ENCODE assay signal across 7 cellular contexts in genomic region chr6:149938571-149939462, GRCh38. TPM values are rescaled to one million over a fixed set of nuclear protein-coding genes. Genes with fewer than 3 reads are reported as not detected.
DNase-seq lines count a peak whose midpoint lies in the region; ATAC-seq and TF ChIP-seq lines count a peak whose summit lies in the region.

No MANE protein-coding gene starts in this region.

- H3K9me3 Mint-ChIP-seq in HFFc6: no peaks in the 10 kb centered on the region
- no peaks in the 10 kb centered on the region for H3K9me3 Mint-ChIP-seq in activated naive CD8-positive, alpha-beta T cell treated with anti-CD3 and anti-CD28 coated beads, Interleukin-2, amount 50 U/mL, for 24 hours

- H3K4me1 ChIP-seq in suprapubic skin: peaks cover 29% of the 10 kb centered on the region

- peak overlapping the region; percentile 80 for H3K27ac Mint-ChIP-seq in HFFc6
- H3K27ac Mint-ChIP-seq in activated naive CD8-positive, alpha-beta T cell treated with anti-CD3 and anti-CD28 coated beads, Interleukin-2, amount 50 U/mL, for 24 hours: no peak overlapping the region

- no peaks in the 10 kb centered on the region for H3K36me3 Mint-ChIP-seq in HFFc6 (ENCODE audit: low read depth)
- H3K36me3 Mint-ChIP-seq in activated naive CD8-positive, alpha-beta T cell treated with anti-CD3 and anti-CD28 coated beads, Interleukin-2, amount 50 U/mL, for 24 hours (ENCODE audit: low read depth): no peaks in the 10 kb centered on the region

- no peaks in the 10 kb centered on the region for H3K9me3 ChIP-seq in suprapubic skin

- H3K4me1 Mint-ChIP-seq in HFFc6 (ENCODE audit: low read depth): peaks cover 45% of the 10 kb centered on the region
- peaks cover 42% of the 10 kb centered on the region for H3K4me1 Mint-ChIP-seq in activated naive CD8-positive, alpha-beta T cell treated with anti-CD3 and anti-CD28 coated beads, Interleukin-2, amount 50 U/mL, for 24 hours

- 1% methylated on average over 33 of the region's 59 CpGs for WGBS in suprapubic skin

- H3K27me3 ChIP-seq in suprapubic skin: peaks cover 83% of the 10 kb centered on the region

- TF ChIP-seq CTCF in HFFc6 (IDR thresholded peaks at IDR 0.05) (no peak), suprapubic skin (IDR thresholded peaks at IDR 0.05) (no peak)

- no peak for TF ChIP-seq EP300 in suprapubic skin (IDR thresholded peaks at IDR 0.05)

- H3K36me3 ChIP-seq in suprapubic skin: no peaks in the 10 kb centered on the region

- no peak overlapping the region for H3K27ac ChIP-seq in suprapubic skin

- no peak for TF ChIP-seq POLR2A in suprapubic skin (IDR thresholded peaks at IDR 0.05)

- peaks cover 12% of the 10 kb centered on the region for H3K27me3 Mint-ChIP-seq in HFFc6 (ENCODE audit: insufficient read depth)
- peaks cover 72% of the 10 kb centered on the region for H3K27me3 Mint-ChIP-seq in activated naive CD8-positive, alpha-beta T cell treated with anti-CD3 and anti-CD28 coated beads, Interleukin-2, amount 50 U/mL, for 24 hours

- peak overlapping the region; percentile 58 for H3K4me3 ChIP-seq in suprapubic skin

- DNase-seq in HFFc6: no peak
- DNase-seq in NCI-H748 (lab: John Stamatoyannopoulos, UW; ENCODE audit: unreplicated experiment): peak; percentile 20
- peak; percentile 48 for DNase-seq in activated naive CD8-positive, alpha-beta T cell treated with anti-CD3 and anti-CD28 coated beads, Interleukin-2, amount 50 U/mL, for 24 hours
- DNase-seq in left lobe of liver (ENCODE audit: low spot score): no peak
- DNase-seq in suprapubic skin (ENCODE audit: low spot score in 2 of 2): peak in 1 of 2 donors; percentile 77
- no peak for DNase-seq in NCI-H82 (lab: John Stamatoyannopoulos, UW)

- ATAC-seq in GM18520 (IDR thresholded peaks at IDR 0.05; ENCODE audit: unreplicated experiment) (peak; percentile 70), left lobe of liver (peak; percentile 15)
- peak; percentile 44 for ATAC-seq in activated naive CD8-positive, alpha-beta T cell treated with anti-CD3 and anti-CD28 coated beads, Interleukin-2, amount 50 U/mL, for 24 hours

- H3K4me3 Mint-ChIP-seq in HFFc6: peak overlapping the region; percentile 90
- H3K4me3 Mint-ChIP-seq in activated naive CD8-positive, alpha-beta T cell treated with anti-CD3 and anti-CD28 coated beads, Interleukin-2, amount 50 U/mL, for 24 hours: peak overlapping the region; percentile 41

RNA-seq across cellular contexts. Expression of gene ULBP2, which starts 3.0 kb away (rescaled TPM):
- total RNA-seq in HFFc6 (2021; fragmentation: NEBNext Ultra II Directional; extraction: Animal tissue kit (Norgen Biotek cat#: 25700)): 10 to 100 TPM; 16.2 to 23.2 (median 19.4) TPM
- total RNA-seq in left lobe of liver (0.18 TPM), suprapubic skin (under 1 TPM in 2 of 4 donors, not detected in 2; 0.76 to 0.95 TPM)

RNA-seq across cellular contexts. Expression of gene RAET1G, which starts 15.9 kb away (rescaled TPM):
- total RNA-seq in HFFc6 (2021; fragmentation: NEBNext Ultra II Directional; extraction: Animal tissue kit (Norgen Biotek cat#: 25700)): 1 to 10 TPM in 2 of 6 experiments, under 1 TPM in 4; 0.64 to 1.1 (median 0.83) TPM
- total RNA-seq in left lobe of liver: not detected
- 1 to 10 TPM; 1.9 to 5.8 (median 4.5) TPM for total RNA-seq in suprapubic skin

RNA-seq across cellular contexts. Expression of gene ULBP1, which starts 24.9 kb away (rescaled TPM):
- total RNA-seq in HFFc6 (2021; fragmentation: NEBNext Ultra II Directional; extraction: Animal tissue kit (Norgen Biotek cat#: 25700)): 10 to 100 TPM in 2 of 6 experiments, 1 to 10 TPM in 4; 8.6 to 12.7 (median 9.8) TPM
- 0.08 TPM for total RNA-seq in left lobe of liver
- under 1 TPM in 2 of 4 donors, not detected in 2; 0.34 to 0.47 TPM for total RNA-seq in suprapubic skin

RNA-seq across cellular contexts. Expression of gene RAET1E, which starts 40.9 kb away (rescaled TPM):
- under 1 TPM in 5 of 6 experiments, not detected in 1; 0.14 to 0.41 (median 0.26) TPM for total RNA-seq in HFFc6 (2021; fragmentation: NEBNext Ultra II Directional; extraction: Animal tissue kit (Norgen Biotek cat#: 25700))
- total RNA-seq in left lobe of liver (not detected), suprapubic skin (10 to 100 TPM; 14.4 to 46.8 (median 22.8) TPM)

Comparison
In these comparisons a context has a peak if more than half of its experiments do, and no peak if none do; other contexts are left out.
1. ATAC-seq: peak in every context shown above with its lines; median percentile 70 in GM18520; 44 in activated naive CD8-positive, alpha-beta T cell treated with anti-CD3 and anti-CD28 coated beads, Interleukin-2, amount 50 U/mL, for 24 hours; 15 in left lobe of liver.
2. DNase-seq: peak in NCI-H748 (single experiment) and activated naive CD8-positive, alpha-beta T cell treated with anti-CD3 and anti-CD28 coated beads, Interleukin-2, amount 50 U/mL, for 24 hours (single experiment); none in HFFc6 (single experiment), left lobe of liver (single experiment) and NCI-H82 (single experiment).
3. RNA of gene ULBP2, which starts 3.0 kb away (total RNA-seq): 16.2 to 23.2 TPM in HFFc6; 0.76 to 0.95 TPM in suprapubic skin and 0.18 TPM in left lobe of liver (single experiment); every median in the first group is over 4 times any median in the second.